Comparison of ENCODE assay signal across 22 cellular contexts in the genomic region with DNA sequence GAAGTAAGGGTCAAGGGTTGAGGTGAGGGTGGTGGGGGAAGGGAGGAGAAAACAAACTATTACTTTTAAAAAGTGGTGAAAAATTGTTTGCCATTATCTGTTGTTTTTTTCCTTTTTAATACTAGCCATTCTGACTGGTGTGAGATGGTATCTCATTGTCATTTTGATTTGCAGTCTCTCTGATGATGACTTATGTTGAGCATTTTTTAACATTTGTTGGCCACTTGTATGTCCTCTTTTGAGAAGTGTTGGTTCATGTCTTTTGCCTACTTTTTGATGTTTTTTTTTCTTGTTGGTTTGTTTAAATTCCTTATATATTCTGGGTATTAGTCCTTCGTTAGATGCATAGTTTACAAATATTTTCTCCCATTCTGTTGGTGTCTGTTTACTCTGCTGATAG.
DNase-seq lines count a peak whose midpoint lies in the region; ATAC-seq, FAIRE-seq and TF ChIP-seq lines count a peak whose summit lies in the region.
"Had no signal": no experiment of that assay in that cellular context is flagged by ENCODE, and none has a peak within 500 bp of the region (broad histone marks: within the 10 kb centered on the region; RNA-seq: fewer than 3 reads in every experiment).

No MANE protein-coding gene starts in this region.

- no peaks in the 10 kb centered on the region for H3F3A ChIP-seq in smooth muscle cell (ENCODE audit: low read depth)

- peak overlapping the region; percentile 82 for H3K4me3 Mint-ChIP-seq in HFFc6
- H3K4me3 Mint-ChIP-seq: activated CD4-positive, alpha-beta memory T cell treated with anti-CD3 and anti-CD28 coated beads, Interleukin-2, amount 10 ng/mL, durations not matched to agents 7 days and 5 days; mesothelial cell of epicardium; nephron had no signal

- H3K27ac Mint-ChIP-seq in HFFc6, result peak overlapping the region; percentile 97
- H3K27ac Mint-ChIP-seq: activated CD4-positive, alpha-beta memory T cell treated with anti-CD3 and anti-CD28 coated beads, Interleukin-2, amount 10 ng/mL, durations not matched to agents 7 days and 5 days; mesothelial cell of epicardium; nephron; progenitor cell of endocrine pancreas had no signal

- POLR2A ChIA-PET in K562 (lab: Yijun Ruan, JAX), result no interaction called here
- POLR2A ChIA-PET in HepG2 (lab: Yijun Ruan, JAX), result no interaction called here

- no peaks in the 10 kb centered on the region for H3K27me3 Mint-ChIP-seq in HFFc6 (ENCODE audit: insufficient read depth)
- H3K27me3 Mint-ChIP-seq: progenitor cell of endocrine pancreas had no signal

- CTCF ChIA-PET in K562 (lab: Yijun Ruan, JAX; ENCODE audit: low intra/inter-chr PET ratio), result no interaction called here
- CTCF ChIA-PET in HepG2 (lab: Yijun Ruan, JAX; ENCODE audit: low intra/inter-chr PET ratio, low total read pairs), result no interaction called here

- TF ChIP-seq RAD21 in K562 (CRISPR knock-in tag; conservative IDR thresholded peaks at IDR 0.05 in 1 of 2, IDR thresholded peaks at IDR 0.05 in 1 of 2), result no peak
- no peak for TF ChIP-seq RAD21 in HepG2 (CRISPR knock-in tag; IDR thresholded peaks at IDR 0.05)

- H3K4me1 Mint-ChIP-seq in HFFc6 (ENCODE audit: low read depth), result peaks cover 61% of the 10 kb centered on the region
- H3K4me1 Mint-ChIP-seq: activated CD4-positive, alpha-beta memory T cell treated with anti-CD3 and anti-CD28 coated beads, Interleukin-2, amount 10 ng/mL, durations not matched to agents 7 days and 5 days; mesothelial cell of epicardium had no signal

- BruUV-seq in K562 (replicated peaks; lab: Mats Ljungman, UMichigan), result no TSS peak
- no TSS peak for BruUV-seq in HepG2 (replicated peaks; lab: Mats Ljungman, UMichigan)

- no peaks in the 10 kb centered on the region for H3K9me3 ChIP-seq in K562 (replicated peaks; ENCODE audit: control insufficient read depth, insufficient read depth, low read depth, low read length)
- no peaks in the 10 kb centered on the region for H3K9me3 ChIP-seq in smooth muscle cell (replicated peaks; ENCODE audit: low read depth)
- H3K9me3 ChIP-seq in HepG2 (ENCODE audit: low read length), result no peaks in the 10 kb centered on the region
- H3K9me3 ChIP-seq: upper lobe of left lung had no signal

- H3K36me3 Mint-ChIP-seq in HFFc6 (ENCODE audit: low read depth), result peaks cover 30% of the 10 kb centered on the region

- H3K27ac ChIP-seq in K562 (ENCODE audit: extremely low read depth, low read depth, low read length) (no peak overlapping the region), foreskin keratinocyte (peak overlapping the region; percentile 93), smooth muscle cell (ENCODE audit: low read depth) (peak overlapping the region; percentile 88), HepG2 (ENCODE audit: extremely low read length, insufficient read depth, low read length) (no peak overlapping the region)

- ATAC-seq in K562 (no peak), foreskin keratinocyte (no peak), HepG2 (no peak), GM18868 (IDR thresholded peaks at IDR 0.05; ENCODE audit: unreplicated experiment) (no peak)

- H3K4me1 ChIP-seq in K562 (replicated peaks in 1 of 2; ENCODE audit: control insufficient read depth in 2 of 2, insufficient read depth in 2 of 2, low read length in 2 of 2) (no peaks in the 10 kb centered on the region), foreskin keratinocyte (peaks cover 20% of the 10 kb centered on the region), smooth muscle cell (ENCODE audit: low read depth) (peaks cover 7% of the 10 kb centered on the region), HepG2 (ENCODE audit: insufficient read depth, low read length) (no peaks in the 10 kb centered on the region)
- H3K4me1 ChIP-seq: upper lobe of left lung had no signal

- peak; percentile 39 for DNase-seq in HFFc6
- DNase-seq in K562 (ENCODE audit: extremely low read depth in 1 of 4, low spot score in 3 of 4), result no peak
- no peak for DNase-seq in foreskin keratinocyte
- DNase-seq in smooth muscle cell (lab: John Stamatoyannopoulos, UW; ENCODE audit: unreplicated experiment), result no peak
- no peak for DNase-seq in HepG2 (ENCODE audit: low spot score)
- DNase-seq in RKO (ENCODE audit: low spot score), result no peak
- DNase-seq in GOT3 (lab: John Stamatoyannopoulos, UW), result no peak
- DNase-seq: activated CD4-positive, alpha-beta memory T cell treated with anti-CD3 and anti-CD28 coated beads, Interleukin-2, amount 10 ng/mL, durations not matched to agents 7 days and 5 days; activated gamma-delta T cell treated with Interleukin-2 at 50 U/mL for 16 hours; central memory CD4-positive, alpha-beta T cell; DND-41; erythroblast; KBM-7; MV-4-11; NCI-H1694; NCI-H526 treated with DMSO at 0.1 percent for 48 hours; stomach; upper lobe of left lung had no signal

- 0% methylated on average over 1 of the region's 1 CpG for WGBS in K562 (ENCODE audit: insufficient coverage, low coverage, missing lambda C conversion rate)
- WGBS in smooth muscle cell (ENCODE audit: low lambda C conversion rate), result 61% methylated on average over 1 of the region's 1 CpG
- 5% methylated on average over 1 of the region's 1 CpG for WGBS in HepG2 (ENCODE audit: low lambda C conversion rate)

- intact Hi-C loops in K562 (cut with micrococcal nuclease), result no loop called here
- intact Hi-C loops in HepG2 (cut with micrococcal nuclease; ENCODE audit: unreplicated experiment), result no loop called here

- no peak for TF ChIP-seq POLR2A in K562 (conservative IDR thresholded peaks at IDR 0.05)
- no peak for TF ChIP-seq POLR2A in HepG2 (IDR thresholded peaks at IDR 0.05; ENCODE audit: insufficient read depth in 1 of 2, low read depth in 2 of 2, low read length in 2 of 2)

- H3K4me2 ChIP-seq in K562 (ENCODE audit: insufficient read depth, low read length) (no peak overlapping the region), smooth muscle cell (peak overlapping the region; percentile 70), HepG2 (ENCODE audit: low read depth, low read length) (no peak overlapping the region)

- no peaks in the 10 kb centered on the region for H3K9me1 ChIP-seq in K562 (ENCODE audit: control insufficient read depth, insufficient read depth, low read length)

- H3K27me3 ChIP-seq in K562 (ENCODE audit: control insufficient read depth in 2 of 2, insufficient read depth in 2 of 2, low read length in 2 of 2) (peaks cover 0 to 4% of the 10 kb centered on the region in 2 experiments; a peak in 1 of 5 replicates), foreskin keratinocyte (no peaks in the 10 kb centered on the region), smooth muscle cell (ENCODE audit: low read depth) (no peaks in the 10 kb centered on the region), HepG2 (ENCODE audit: control insufficient read depth in 1 of 2, insufficient read depth in 2 of 2, low read length in 2 of 2) (no peaks in the 10 kb centered on the region)
- H3K27me3 ChIP-seq: stomach, upper lobe of left lung had no signal

- no peak overlapping the region for H3K4me3 ChIP-seq in K562
- H3K4me3 ChIP-seq in smooth muscle cell, result no peak overlapping the region
- no peak overlapping the region for H3K4me3 ChIP-seq in HepG2 (replicated peaks in 1 of 3; ENCODE audit: insufficient read depth in 1 of 3, low read depth in 2 of 3, low read length in 3 of 3)
- H3K4me3 ChIP-seq: stomach, upper lobe of left lung had no signal

- FAIRE-seq in K562 (lab: Jason Lieb, UNC) (no peak), HepG2 (lab: Jason Lieb, UNC) (no peak)

- TF ChIP-seq CTCF in HFFc6 (IDR thresholded peaks at IDR 0.05) (no peak), K562 (IDR thresholded peaks at IDR 0.05 in 2 of 3, conservative IDR thresholded peaks at IDR 0.05 in 1 of 3; ENCODE audit: insufficient read depth in 2 of 3, low read depth in 1 of 3, low read length in 3 of 3) (no peak), foreskin keratinocyte (conservative IDR thresholded peaks at IDR 0.05) (no peak), smooth muscle cell (IDR thresholded peaks at IDR 0.05; ENCODE audit: borderline replicate concordance, insufficient read depth, poor library complexity, severe bottlenecking) (no peak), HepG2 (CRISPR knock-in tag; IDR thresholded peaks at IDR 0.05) (no peak)

- H3K9ac ChIP-seq in K562 (ENCODE audit: insufficient read depth in 1 of 2, low read depth in 2 of 2, low read length in 2 of 2) (no peak overlapping the region), smooth muscle cell (ENCODE audit: low read depth) (peak overlapping the region; percentile 72), HepG2 (ENCODE audit: insufficient read depth, low read depth, low read length) (no peak overlapping the region)

- H3K79me2 ChIP-seq in K562 (ENCODE audit: control insufficient read depth, insufficient read depth, low read length), result no peaks in the 10 kb centered on the region
- H3K79me2 ChIP-seq in smooth muscle cell (ENCODE audit: low read depth), result no peaks in the 10 kb centered on the region
- H3K79me2 ChIP-seq in HepG2 (ENCODE audit: insufficient read depth, low read length), result no peaks in the 10 kb centered on the region

- TF ChIP-seq EP300 in K562 (IDR thresholded peaks at IDR 0.05; ENCODE audit: low read length) (no peak), HepG2 (IDR thresholded peaks at IDR 0.05; ENCODE audit: low read depth in 2 of 2, low read length in 2 of 2) (no peak), HepG2 (CRISPR knock-in tag; IDR thresholded peaks at IDR 0.05; ENCODE audit: borderline replicate concordance) (no peak)

- H2AFZ ChIP-seq in K562 (ENCODE audit: low read depth, low read length) (no peak overlapping the region), smooth muscle cell (ENCODE audit: low read depth) (no peak overlapping the region), HepG2 (ENCODE audit: low read length) (no peak overlapping the region)

- H3K36me3 ChIP-seq in K562 (ENCODE audit: control insufficient read depth, insufficient read depth, low read length), result no peaks in the 10 kb centered on the region
- no peaks in the 10 kb centered on the region for H3K36me3 ChIP-seq in smooth muscle cell (ENCODE audit: low read depth)
- H3K36me3 ChIP-seq in HepG2 (replicated peaks in 1 of 2; ENCODE audit: control insufficient read depth in 1 of 2, insufficient read depth in 2 of 2, low read length in 2 of 2), result no peaks in the 10 kb centered on the region
- H3K36me3 ChIP-seq: stomach, upper lobe of left lung had no signal

- no peaks in the 10 kb centered on the region for H4K20me1 ChIP-seq in K562 (replicated peaks; ENCODE audit: control insufficient read depth, insufficient read depth, low read length)
- H4K20me1 ChIP-seq in smooth muscle cell (ENCODE audit: low read depth), result no peaks in the 10 kb centered on the region
- no peaks in the 10 kb centered on the region for H4K20me1 ChIP-seq in HepG2 (ENCODE audit: insufficient read depth, low read length)

- H3K9me3 Mint-ChIP-seq in HFFc6, result peaks cover 24% of the 10 kb centered on the region

- in situ Hi-C loops in K562 (cut with MboI), result no loop called here
- in situ Hi-C loops in HepG2 (cut with HindIII; ENCODE audit: extremely low pct_ligation_motif_present, low pct_unique_long_range_greater_than_20kb), result no loop called here

Comparison
In these comparisons a context has a peak if more than half of its experiments do, and no peak if none do; other contexts are left out.
1. H3K27ac ChIP-seq: peak in foreskin keratinocyte (single experiment) and smooth muscle cell (single experiment); none in K562 (single experiment) and HepG2 (single experiment).